8 cellular contexts compared by ENCODE assay signal in genomic region chr6:44223471-44224153, GRCh38. TPM values are rescaled to one million over a fixed set of nuclear protein-coding genes. Genes with fewer than 3 reads are reported as not detected.
A peak's percentile ranks its signal among the peaks of the same experiment; 100 is the strongest.
DNase-seq lines count a peak whose midpoint lies in the region; ATAC-seq and TF ChIP-seq lines count a peak whose summit lies in the region.

Gene SLC29A1 (plus strand): TSS chr6:44223595. CDS start chr6:44227314, 3,719 bp downstream.

- no peaks in the 10 kb centered on the region for H3F3A ChIP-seq in neural cell (ENCODE audit: insufficient read depth, low read length, poor library complexity, severe bottlenecking)

- intact Hi-C loops in activated T-helper 2 cell treated with anti-CD3 and anti-CD28 coated beads, Interferon-gamma antibody, Interleukin-2, Interleukin-4, amounts not matched to agents 10 μg/mL and 5 μg/mL and 100 μg/mL, durations not matched to agents 14 hours and 24 hours and 36 hours (cut with micrococcal nuclease) = loop anchor here (1.0 kb wide), 3 partner anchors 10 to 23 kb away; no protein-coding TSS in a partner anchor

- peak within 1 kb of the TSS in 8 of 11 experiments; percentile 57 to 76 (median 68); a peak in 14 of 22 replicates for H3K27ac ChIP-seq in BLaER1 treated with 17β-estradiol and CSF1 and Interleukin-3, amounts not matched to agents 10 nM and 100 nM
- H3K27ac ChIP-seq in RWPE2 (ENCODE audit: poor library complexity, severe bottlenecking) (peak within 1 kb of the TSS; percentile 56), neural cell (ENCODE audit: low read length) (peak within 1 kb of the TSS; percentile 9), stomach smooth muscle (ENCODE audit: low read length) (peak within 1 kb of the TSS; percentile 97)

- peak; percentile 44 for ATAC-seq in GM19397 (IDR thresholded peaks at IDR 0.05; ENCODE audit: unreplicated experiment)
- ATAC-seq in RWPE2 (ENCODE audit: low read depth) = peak; percentile 61

- H3K9me2 ChIP-seq in neural cell (ENCODE audit: insufficient read depth, low read length) = no peaks in the 10 kb centered on the region

- peak within 1 kb of the TSS; percentile 88 to 98 (median 95) for H3K4me2 ChIP-seq in BLaER1 treated with 17β-estradiol and CSF1 and Interleukin-3, amounts not matched to agents 10 nM and 100 nM
- H3K4me2 ChIP-seq in neural cell (ENCODE audit: low read length) = peak within 1 kb of the TSS; percentile 80

- H3K4me3 Mint-ChIP-seq in activated T-helper 2 cell treated with anti-CD3 and anti-CD28 coated beads, Interferon-gamma antibody, Interleukin-2, Interleukin-4, amounts not matched to agents 10 μg/mL and 5 μg/mL and 100 μg/mL, durations not matched to agents 14 hours and 24 hours and 36 hours (ENCODE audit: low read depth) = peak within 1 kb of the TSS; percentile 88

- H3K36me3 Mint-ChIP-seq in activated T-helper 2 cell treated with anti-CD3 and anti-CD28 coated beads, Interferon-gamma antibody, Interleukin-2, Interleukin-4, amounts not matched to agents 10 μg/mL and 5 μg/mL and 100 μg/mL, durations not matched to agents 14 hours and 24 hours and 36 hours (ENCODE audit: low read depth) = peaks cover 20% of the 10 kb centered on the region

- no peaks in the 10 kb centered on the region for H3K9me3 ChIP-seq in BLaER1 treated with 17β-estradiol and CSF1 and Interleukin-3, amounts not matched to agents 10 nM and 100 nM (replicated peaks in 1 of 11)
- H3K9me3 ChIP-seq in RWPE2 (ENCODE audit: severe bottlenecking) (no peaks in the 10 kb centered on the region), neural cell (ENCODE audit: low read length) (no peaks in the 10 kb centered on the region), stomach smooth muscle (ENCODE audit: control insufficient read depth in 2 of 2, low read length in 2 of 2) (no peaks in the 10 kb centered on the region)

- no peaks in the 10 kb centered on the region for H3K9me3 Mint-ChIP-seq in activated T-helper 2 cell treated with anti-CD3 and anti-CD28 coated beads, Interferon-gamma antibody, Interleukin-2, Interleukin-4, amounts not matched to agents 10 μg/mL and 5 μg/mL and 100 μg/mL, durations not matched to agents 14 hours and 24 hours and 36 hours

- TF ChIP-seq CTCF in RWPE2 (IDR thresholded peaks at IDR 0.05; ENCODE audit: poor library complexity, severe bottlenecking) (peak; percentile 32), fibroblast of the aortic adventitia (IDR thresholded peaks at IDR 0.05; ENCODE audit: insufficient read depth, low read length) (peak; percentile 28), neural cell (IDR thresholded peaks at IDR 0.05; ENCODE audit: poor library complexity, severe bottlenecking) (no peak)

- H3K4me3 ChIP-seq in BLaER1 treated with 17β-estradiol and CSF1 and Interleukin-3, amounts not matched to agents 10 nM and 100 nM = peak within 1 kb of the TSS; percentile 54 to 76 (median 68)
- peak within 1 kb of the TSS; percentile 43 for H3K4me3 ChIP-seq in RWPE2 (ENCODE audit: severe bottlenecking)
- H3K4me3 ChIP-seq in fibroblast of the aortic adventitia (ENCODE audit: low read depth, low read length) = peak within 1 kb of the TSS; percentile 67
- peak within 1 kb of the TSS; percentile 77 for H3K4me3 ChIP-seq in neural cell (ENCODE audit: low read length)
- H3K4me3 ChIP-seq in stomach smooth muscle (ENCODE audit: low read length in 2 of 2) = peak within 1 kb of the TSS; percentile 66 to 83

- peak within 1 kb of the TSS; percentile 54 for H2AFZ ChIP-seq in neural cell (ENCODE audit: low read depth, low read length)

- H3K27me3 Mint-ChIP-seq in activated T-helper 2 cell treated with anti-CD3 and anti-CD28 coated beads, Interferon-gamma antibody, Interleukin-2, Interleukin-4, amounts not matched to agents 10 μg/mL and 5 μg/mL and 100 μg/mL, durations not matched to agents 14 hours and 24 hours and 36 hours (ENCODE audit: low read depth) = peaks cover under 1% of the 10 kb centered on the region

- DNase-seq in RWPE2 (ENCODE audit: low spot score) (peak; percentile 80), fibroblast of the aortic adventitia (ENCODE audit: low read depth) (no peak)
- DNase-seq in activated T-helper 2 cell treated with anti-CD3 and anti-CD28 coated beads, Interferon-gamma antibody, Interleukin-2, Interleukin-4, amounts not matched to agents 10 μg/mL and 5 μg/mL and 100 μg/mL, durations not matched to agents 14 hours and 24 hours and 36 hours (ENCODE audit: low spot score) = peak; percentile 79

- peak within 1 kb of the TSS; percentile 77 for H3K27ac Mint-ChIP-seq in activated T-helper 2 cell treated with anti-CD3 and anti-CD28 coated beads, Interferon-gamma antibody, Interleukin-2, Interleukin-4, amounts not matched to agents 10 μg/mL and 5 μg/mL and 100 μg/mL, durations not matched to agents 14 hours and 24 hours and 36 hours

- H3K27me3 ChIP-seq in BLaER1 treated with 17β-estradiol and CSF1 and Interleukin-3, amounts not matched to agents 10 nM and 100 nM = peaks cover 0 to 9% (median 0%) of the 10 kb centered on the region in 11 experiments; a peak in 1 of 22 replicates
- H3K27me3 ChIP-seq in RWPE2 (ENCODE audit: insufficient read depth, poor library complexity, severe bottlenecking) = no peaks in the 10 kb centered on the region
- H3K27me3 ChIP-seq in neural cell (ENCODE audit: insufficient read depth, low read depth, low read length) = peaks cover 4% of the 10 kb centered on the region
- no peaks in the 10 kb centered on the region for H3K27me3 ChIP-seq in stomach smooth muscle (ENCODE audit: control insufficient read depth in 1 of 2, insufficient read depth in 2 of 2, low read length in 2 of 2)

- H3K9ac ChIP-seq in BLaER1 treated with 17β-estradiol and CSF1 and Interleukin-3, amounts not matched to agents 10 nM and 100 nM = peak within 1 kb of the TSS; percentile 57 to 83 (median 78); a peak in 21 of 22 replicates
- peak within 1 kb of the TSS; percentile 55 for H3K9ac ChIP-seq in neural cell (ENCODE audit: low read length)
- peak within 1 kb of the TSS; percentile 71 to 75 for H3K9ac ChIP-seq in stomach smooth muscle (ENCODE audit: low read length in 2 of 2)

- peaks cover 21 to 49% (median 34%) of the 10 kb centered on the region in 11 experiments; a peak in 17 of 22 replicates for H4K20me1 ChIP-seq in BLaER1 treated with 17β-estradiol and CSF1 and Interleukin-3, amounts not matched to agents 10 nM and 100 nM
- no peaks in the 10 kb centered on the region for H4K20me1 ChIP-seq in neural cell (ENCODE audit: insufficient read depth)

- TF ChIP-seq RAD21 in Ishikawa (IDR thresholded peaks at IDR 0.05; ENCODE audit: low read depth) = no peak
- no peak for TF ChIP-seq RAD21 in neural cell (conservative IDR thresholded peaks at IDR 0.05)

- peaks cover 3% of the 10 kb centered on the region for H3K79me2 ChIP-seq in neural cell (replicated peaks; ENCODE audit: insufficient read depth, low read length)

- H3K36me3 ChIP-seq in BLaER1 treated with 17β-estradiol and CSF1 and Interleukin-3, amounts not matched to agents 10 nM and 100 nM = peaks cover 0 to 15% (median 6%) of the 10 kb centered on the region in 11 experiments; a peak in 8 of 22 replicates
- H3K36me3 ChIP-seq in RWPE2 (ENCODE audit: low read depth) = peaks cover 4% of the 10 kb centered on the region; the same call in 1 of the 2 replicates
- no peaks in the 10 kb centered on the region for H3K36me3 ChIP-seq in neural cell (ENCODE audit: insufficient read depth, low read length)
- H3K36me3 ChIP-seq in stomach smooth muscle (ENCODE audit: control insufficient read depth in 2 of 2, insufficient read depth in 2 of 2, low read length in 2 of 2) = no peaks in the 10 kb centered on the region

- peaks cover 36% of the 10 kb centered on the region for H3K4me1 Mint-ChIP-seq in activated T-helper 2 cell treated with anti-CD3 and anti-CD28 coated beads, Interferon-gamma antibody, Interleukin-2, Interleukin-4, amounts not matched to agents 10 μg/mL and 5 μg/mL and 100 μg/mL, durations not matched to agents 14 hours and 24 hours and 36 hours (ENCODE audit: low read depth)

- H3K4me1 ChIP-seq in BLaER1 treated with 17β-estradiol and CSF1 and Interleukin-3, amounts not matched to agents 10 nM and 100 nM = peaks cover 65 to 76% (median 71%) of the 10 kb centered on the region in 10 experiments
- peaks cover 13% of the 10 kb centered on the region for H3K4me1 ChIP-seq in RWPE2 (ENCODE audit: insufficient read depth, poor library complexity, severe bottlenecking)
- peaks cover 73% of the 10 kb centered on the region for H3K4me1 ChIP-seq in stomach smooth muscle (ENCODE audit: control insufficient read depth, insufficient read depth, low read length)

- TF ChIP-seq EP300 in Ishikawa (IDR thresholded peaks at IDR 0.05; ENCODE audit: borderline replicate concordance) (no peak), neural cell (conservative IDR thresholded peaks at IDR 0.05; ENCODE audit: poor library complexity, severe bottlenecking) (no peak)

TF ChIP-seq in neural cell, 6 proteins besides CTCF, POLR2A, EP300 and RAD21 (continues in another document):
- TF ChIP-seq TAF1 (IDR thresholded peaks at IDR 0.05; ENCODE audit: low read depth) (no peak), REST (IDR thresholded peaks at IDR 0.05; ENCODE audit: borderline replicate concordance) (no peak)

RNA-seq across cellular contexts. Expression of gene SLC29A1, which starts in this region (rescaled TPM):
- 125 and 134 TPM in 2 replicates for total RNA-seq in activated T-helper 2 cell treated with anti-CD3 and anti-CD28 coated beads, Interferon-gamma antibody, Interleukin-2, Interleukin-4, amounts not matched to agents 10 μg/mL and 5 μg/mL and 100 μg/mL, durations not matched to agents 14 hours and 24 hours and 36 hours
- total RNA-seq in fibroblast of the aortic adventitia (ENCODE audit: low replicate concordance) = 5.2 and 23.6 TPM in 2 replicates
- polyA plus RNA-seq in neural cell = 18.9 and 29.5 TPM in 2 replicates
- polyA minus RNA-seq in neural cell = 11.7 and 12.7 TPM in 2 replicates

Comparison
In these comparisons a context has a peak if more than half of its experiments do, and no peak if none do; other contexts are left out.
1. H3K27ac ChIP-seq: peak in every context shown above with its lines; median percentile 97 in stomach smooth muscle; 68 in BLaER1 treated with 17β-estradiol and CSF1 and Interleukin-3, amounts not matched to agents 10 nM and 100 nM; 56 in RWPE2; 9 in neural cell.